Comparison of ENCODE assay signal across 1 cellular context in genomic region chr3:171809513-171810277, GRCh38.
TF ChIP-seq lines count a peak whose summit lies in the region.

No MANE protein-coding gene starts in this region.

TF ChIP-seq in GM12878, 131 proteins besides CTCF, POLR2A, EP300 and RAD21 (continued from another document):
- peak; percentile 70 for TF ChIP-seq HDAC6 (IDR thresholded peaks at IDR 0.05; ENCODE audit: unreplicated experiment)
- TF ChIP-seq RUNX3 (IDR thresholded peaks at IDR 0.05; ENCODE audit: low read length) = peak; percentile 14; the same call in 1 of the 2 replicates
- TF ChIP-seq, protein P1, sequence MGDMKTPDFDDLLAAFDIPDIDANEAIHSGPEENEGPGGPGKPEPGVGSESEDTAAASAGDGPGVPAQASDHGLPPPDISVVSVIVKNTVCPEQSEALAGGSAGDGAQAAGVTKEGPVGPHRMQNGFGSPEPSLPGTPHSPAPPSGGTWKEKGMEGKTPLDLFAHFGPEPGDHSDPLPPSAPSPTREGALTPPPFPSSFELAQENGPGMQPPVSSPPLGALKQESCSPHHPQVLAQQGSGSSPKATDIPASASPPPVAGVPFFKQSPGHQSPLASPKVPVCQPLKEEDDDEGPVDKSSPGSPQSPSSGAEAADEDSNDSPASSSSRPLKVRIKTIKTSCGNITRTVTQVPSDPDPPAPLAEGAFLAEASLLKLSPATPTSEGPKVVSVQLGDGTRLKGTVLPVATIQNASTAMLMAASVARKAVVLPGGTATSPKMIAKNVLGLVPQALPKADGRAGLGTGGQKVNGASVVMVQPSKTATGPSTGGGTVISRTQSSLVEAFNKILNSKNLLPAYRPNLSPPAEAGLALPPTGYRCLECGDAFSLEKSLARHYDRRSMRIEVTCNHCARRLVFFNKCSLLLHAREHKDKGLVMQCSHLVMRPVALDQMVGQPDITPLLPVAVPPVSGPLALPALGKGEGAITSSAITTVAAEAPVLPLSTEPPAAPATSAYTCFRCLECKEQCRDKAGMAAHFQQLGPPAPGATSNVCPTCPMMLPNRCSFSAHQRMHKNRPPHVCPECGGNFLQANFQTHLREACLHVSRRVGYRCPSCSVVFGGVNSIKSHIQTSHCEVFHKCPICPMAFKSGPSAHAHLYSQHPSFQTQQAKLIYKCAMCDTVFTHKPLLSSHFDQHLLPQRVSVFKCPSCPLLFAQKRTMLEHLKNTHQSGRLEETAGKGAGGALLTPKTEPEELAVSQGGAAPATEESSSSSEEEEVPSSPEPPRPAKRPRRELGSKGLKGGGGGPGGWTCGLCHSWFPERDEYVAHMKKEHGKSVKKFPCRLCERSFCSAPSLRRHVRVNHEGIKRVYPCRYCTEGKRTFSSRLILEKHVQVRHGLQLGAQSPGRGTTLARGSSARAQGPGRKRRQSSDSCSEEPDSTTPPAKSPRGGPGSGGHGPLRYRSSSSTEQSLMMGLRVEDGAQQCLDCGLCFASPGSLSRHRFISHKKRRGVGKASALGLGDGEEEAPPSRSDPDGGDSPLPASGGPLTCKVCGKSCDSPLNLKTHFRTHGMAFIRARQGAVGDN (IDR thresholded peaks at IDR 0.05) = peak; percentile 64
- TF ChIP-seq SMARCA5 (IDR thresholded peaks at IDR 0.05) = 0 out of 2 replicates have a peak, but pooled peaks have one; percentile 30
- TF ChIP-seq PAX5 (IDR thresholded peaks at IDR 0.05; ENCODE audit: borderline replicate concordance, low read depth, low read length) = 0 out of 2 replicates have a peak, but pooled peaks have one; percentile 34
- TF ChIP-seq MTA3 (IDR thresholded peaks at IDR 0.05; ENCODE audit: borderline replicate concordance, low read length) = no peak
- TF ChIP-seq SUZ12 (IDR thresholded peaks at IDR 0.05; ENCODE audit: unreplicated experiment) = no peak
- TF ChIP-seq, protein P2, sequence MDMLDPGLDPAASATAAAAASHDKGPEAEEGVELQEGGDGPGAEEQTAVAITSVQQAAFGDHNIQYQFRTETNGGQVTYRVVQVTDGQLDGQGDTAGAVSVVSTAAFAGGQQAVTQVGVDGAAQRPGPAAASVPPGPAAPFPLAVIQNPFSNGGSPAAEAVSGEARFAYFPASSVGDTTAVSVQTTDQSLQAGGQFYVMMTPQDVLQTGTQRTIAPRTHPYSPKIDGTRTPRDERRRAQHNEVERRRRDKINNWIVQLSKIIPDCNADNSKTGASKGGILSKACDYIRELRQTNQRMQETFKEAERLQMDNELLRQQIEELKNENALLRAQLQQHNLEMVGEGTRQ (IDR thresholded peaks at IDR 0.05; ENCODE audit: borderline replicate concordance, low read depth, low read length) = no peak
- TF ChIP-seq BHLHE40 (IDR thresholded peaks at IDR 0.05; ENCODE audit: borderline replicate concordance in 1 of 2, low read depth in 2 of 2, low read length in 1 of 2) = peak; percentile 71 to 91; a peak in 3 of 4 replicates
- TF ChIP-seq NR2F1 (conservative IDR thresholded peaks at IDR 0.05) = peak; percentile 79
- no peak for TF ChIP-seq NFYA (IDR thresholded peaks at IDR 0.05; ENCODE audit: borderline replicate concordance, low read depth, low read length)
- TF ChIP-seq TCF12 (IDR thresholded peaks at IDR 0.05; ENCODE audit: low read depth, low read length) = 0 out of 2 replicates have a peak, but pooled peaks have one; percentile 8
- peak; percentile 90 for TF ChIP-seq LARP7 (IDR thresholded peaks at IDR 0.05)
- TF ChIP-seq GATAD2B (conservative IDR thresholded peaks at IDR 0.05; ENCODE audit: low read depth) = peak; percentile 95
- peak; percentile 67 for TF ChIP-seq MTA2 (IDR thresholded peaks at IDR 0.05; ENCODE audit: low read depth)
- peak; percentile 79 to 85; a peak in 3 of 4 replicates for TF ChIP-seq IKZF2 (IDR thresholded peaks at IDR 0.05)
- TF ChIP-seq TARDBP (IDR thresholded peaks at IDR 0.05; ENCODE audit: borderline replicate concordance) = no peak
- peak; percentile 88 for TF ChIP-seq SMAD1 (IDR thresholded peaks at IDR 0.05; ENCODE audit: low read depth, partially characterized antibody)
- TF ChIP-seq, protein P3, sequence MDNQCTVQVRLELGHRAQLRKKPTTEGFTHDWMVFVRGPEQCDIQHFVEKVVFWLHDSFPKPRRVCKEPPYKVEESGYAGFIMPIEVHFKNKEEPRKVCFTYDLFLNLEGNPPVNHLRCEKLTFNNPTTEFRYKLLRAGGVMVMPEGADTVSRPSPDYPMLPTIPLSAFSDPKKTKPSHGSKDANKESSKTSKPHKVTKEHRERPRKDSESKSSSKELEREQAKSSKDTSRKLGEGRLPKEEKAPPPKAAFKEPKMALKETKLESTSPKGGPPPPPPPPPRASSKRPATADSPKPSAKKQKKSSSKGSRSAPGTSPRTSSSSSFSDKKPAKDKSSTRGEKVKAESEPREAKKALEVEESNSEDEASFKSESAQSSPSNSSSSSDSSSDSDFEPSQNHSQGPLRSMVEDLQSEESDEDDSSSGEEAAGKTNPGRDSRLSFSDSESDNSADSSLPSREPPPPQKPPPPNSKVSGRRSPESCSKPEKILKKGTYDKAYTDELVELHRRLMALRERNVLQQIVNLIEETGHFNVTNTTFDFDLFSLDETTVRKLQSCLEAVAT (IDR thresholded peaks at IDR 0.05) = peak; percentile 37; the same call in 1 of the 2 replicates
TF ChIP-seq in GM12878: peak in this region for 30.
